1 cellular context compared by ENCODE assay signal in genomic region chr14:51954657-51955056, GRCh38.
TF ChIP-seq lines count a peak whose summit lies in the region.

No MANE protein-coding gene starts in this region.

TF ChIP-seq in GM23338, 12 proteins besides CTCF, POLR2A, EP300 and RAD21 (continued from another document):
- no peak for TF ChIP-seq REST (IDR thresholded peaks at IDR 0.05; ENCODE audit: unreplicated experiment)
- TF ChIP-seq ZNF114 (CRISPR knock-in tag; IDR thresholded peaks at IDR 0.05) = no peak
- no peak for TF ChIP-seq EZH2 (IDR thresholded peaks at IDR 0.05; ENCODE audit: low read depth, unreplicated experiment)
- no peak for TF ChIP-seq ETS1 (IDR thresholded peaks at IDR 0.05)
- no peak for TF ChIP-seq ZNF462 (CRISPR knock-in tag; IDR thresholded peaks at IDR 0.05)
- no peak for TF ChIP-seq POLR2AphosphoS5 (IDR thresholded peaks at IDR 0.05; ENCODE audit: low read depth)
- TF ChIP-seq STAT1 (IDR thresholded peaks at IDR 0.05; ENCODE audit: unreplicated experiment) = no peak
